In the genomic region with DNA sequence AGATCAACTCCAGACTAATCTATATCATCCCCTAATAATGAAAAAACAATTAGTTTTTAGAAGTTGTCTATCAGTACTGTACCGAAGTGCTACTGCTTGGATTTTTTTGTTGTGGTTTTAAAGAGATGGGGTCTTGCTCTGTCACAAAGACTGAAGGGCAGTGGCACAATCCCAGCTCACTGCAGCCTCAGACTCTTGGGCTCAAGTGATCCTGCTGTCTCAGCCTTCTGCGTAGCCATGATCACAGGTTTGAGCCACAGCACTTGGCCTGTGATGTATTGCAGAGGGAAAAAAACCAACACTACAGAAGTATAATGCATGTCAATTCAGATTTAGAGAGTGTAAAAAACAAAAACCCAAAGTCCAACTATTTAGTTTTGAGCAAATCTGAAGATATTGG, we compare ENCODE assay signal across 28 cellular contexts.
"Had no signal": no experiment of that assay in that cellular context is flagged by ENCODE, and none has a peak within 500 bp of the region (broad histone marks: within the 10 kb centered on the region; RNA-seq: fewer than 3 reads in every experiment).

No MANE protein-coding gene starts in this region.

- H3K4me3 Mint-ChIP-seq: activated CD4-positive, alpha-beta memory T cell treated with anti-CD3 and anti-CD28 coated beads, Interleukin-2, amount 10 ng/mL, durations not matched to agents 7 days and 5 days; activated CD4-positive, alpha-beta T cell treated with anti-CD3 and anti-CD28 coated beads, Interleukin-2, amount 10 ng/mL, durations not matched to agents 7 days and 5 days; activated naive CD4-positive, alpha-beta T cell treated with anti-CD3 and anti-CD28 coated beads, Interleukin-2, amount 10 ng/mL, durations not matched to agents 7 days and 5 days; activated naive CD8-positive, alpha-beta T cell treated with anti-CD3 and anti-CD28 coated beads, Interleukin-2, amount 10 ng/mL, durations not matched to agents 7 days and 5 days; activated T-cell treated with anti-CD3 and anti-CD28 coated beads, Interleukin-2, amount 50 U/mL, for 24 hours; activated T-cell treated with anti-CD3 and anti-CD28 coated beads, Interleukin-2, amount 50 U/mL, for 72 hours; brain had no signal

- H3K27me3 ChIP-seq: ascending aorta, breast epithelium, cardiac muscle cell, colonic mucosa, esophagus squamous epithelium, gastroesophageal sphincter, heart right ventricle had no signal

- H3K36me3 Mint-ChIP-seq: activated naive CD4-positive, alpha-beta T cell treated with anti-CD3 and anti-CD28 coated beads, Interleukin-2, amount 10 ng/mL, durations not matched to agents 7 days and 5 days; activated naive CD4-positive, alpha-beta T cell treated with anti-CD3 and anti-CD28 coated beads, Interleukin-2, amount 50 U/mL, for 72 hours; activated naive CD8-positive, alpha-beta T cell treated with anti-CD3 and anti-CD28 coated beads, Interleukin-2, amount 10 ng/mL, durations not matched to agents 7 days and 5 days had no signal

- H3K27me3 Mint-ChIP-seq: activated CD4-positive, alpha-beta memory T cell treated with anti-CD3 and anti-CD28 coated beads, Interleukin-2, amount 10 ng/mL, durations not matched to agents 7 days and 5 days; activated CD4-positive, alpha-beta T cell treated with anti-CD3 and anti-CD28 coated beads, Interleukin-2, amount 10 ng/mL, durations not matched to agents 7 days and 5 days; activated naive CD4-positive, alpha-beta T cell treated with anti-CD3 and anti-CD28 coated beads, Interleukin-2, amount 10 ng/mL, durations not matched to agents 7 days and 5 days; activated naive CD8-positive, alpha-beta T cell treated with anti-CD3 and anti-CD28 coated beads, Interleukin-2, amount 10 ng/mL, durations not matched to agents 7 days and 5 days; activated T-cell treated with anti-CD3 and anti-CD28 coated beads, Interleukin-2, amount 50 U/mL, for 24 hours; brain had no signal

- H3K36me3 ChIP-seq: ascending aorta, breast epithelium, cardiac muscle cell, colonic mucosa, esophagus squamous epithelium, gastroesophageal sphincter, heart right ventricle had no signal

- H3K4me3 ChIP-seq: ascending aorta, breast epithelium, cardiac muscle cell, colonic mucosa, esophagus squamous epithelium, gastroesophageal sphincter, heart right ventricle had no signal

- H3K4me1 Mint-ChIP-seq: activated CD4-positive, alpha-beta memory T cell treated with anti-CD3 and anti-CD28 coated beads, Interleukin-2, amount 10 ng/mL, durations not matched to agents 7 days and 5 days; activated CD4-positive, alpha-beta T cell treated with anti-CD3 and anti-CD28 coated beads, Interleukin-2, amount 10 ng/mL, durations not matched to agents 7 days and 5 days; activated naive CD4-positive, alpha-beta T cell treated with anti-CD3 and anti-CD28 coated beads, Interleukin-2, amount 10 ng/mL, durations not matched to agents 7 days and 5 days; activated naive CD8-positive, alpha-beta T cell treated with anti-CD3 and anti-CD28 coated beads, Interleukin-2, amount 10 ng/mL, durations not matched to agents 7 days and 5 days; brain had no signal

- H3K27ac ChIP-seq: ascending aorta, breast epithelium, cardiac muscle cell, colonic mucosa, epithelial cell of prostate, esophagus squamous epithelium, gastroesophageal sphincter, heart right ventricle had no signal

- DNase-seq: activated CD4-positive, alpha-beta memory T cell treated with anti-CD3 and anti-CD28 coated beads, Interleukin-2, amount 10 ng/mL, durations not matched to agents 7 days and 5 days; activated CD4-positive, alpha-beta T cell treated with anti-CD3 and anti-CD28 coated beads for 1 hour; activated CD4-positive, alpha-beta T cell treated with anti-CD3 and anti-CD28 coated beads for 4 hours; activated CD4-positive, alpha-beta T cell treated with anti-CD3 and anti-CD28 coated beads, Interleukin-2, amount 10 ng/mL, durations not matched to agents 7 days and 5 days; activated CD4-positive, alpha-beta T cell treated with anti-CD3 and anti-CD28 coated beads, Interleukin-2, amount 50 U/mL, for 4 hours; activated CD8-positive, alpha-beta memory T cell treated with anti-CD3 and anti-CD28 coated beads, Interleukin-2, amount 50 U/mL, for 48 hours; activated gamma-delta T cell; activated naive CD4-positive, alpha-beta T cell; activated naive CD4-positive, alpha-beta T cell treated with anti-CD3 and anti-CD28 coated beads, Interleukin-2, amount 10 ng/mL, durations not matched to agents 7 days and 5 days; activated naive CD8-positive, alpha-beta T cell treated with anti-CD3 and anti-CD28 coated beads, Interleukin-2, amount 10 ng/mL, durations not matched to agents 7 days and 5 days; activated T-cell treated with anti-CD3 and anti-CD28 coated beads for 4 hours; activated T-cell treated with anti-CD3 and anti-CD28 coated beads, Interleukin-2, amount 50 U/mL, for 24 hours; activated T-cell treated with anti-CD3 and anti-CD28 coated beads, Interleukin-2, amount 50 U/mL, for 72 hours; central memory CD4-positive, alpha-beta T cell; cerebellar nuclear complex; colonic mucosa; effector CD8-positive, alpha-beta T cell; esophagus squamous epithelium; foreskin melanocyte; heart right ventricle; T-helper 2 cell had no signal

- ATAC-seq: activated naive CD4-positive, alpha-beta T cell treated with anti-CD3 and anti-CD28 coated beads, Interleukin-2, amount 50 U/mL, for 72 hours; activated T-cell treated with anti-CD3 and anti-CD28 coated beads, Interleukin-2, amount 50 U/mL, for 72 hours; gastroesophageal sphincter; heart right ventricle had no signal

- H3K4me1 ChIP-seq: ascending aorta, breast epithelium, colonic mucosa, esophagus squamous epithelium, gastroesophageal sphincter, heart right ventricle had no signal

- H3K9me3 Mint-ChIP-seq: activated CD4-positive, alpha-beta T cell treated with anti-CD3 and anti-CD28 coated beads, Interleukin-2, amount 10 ng/mL, durations not matched to agents 7 days and 5 days; activated naive CD4-positive, alpha-beta T cell treated with anti-CD3 and anti-CD28 coated beads, Interleukin-2, amount 10 ng/mL, durations not matched to agents 7 days and 5 days had no signal

- H3K27ac Mint-ChIP-seq: activated CD4-positive, alpha-beta memory T cell treated with anti-CD3 and anti-CD28 coated beads, Interleukin-2, amount 10 ng/mL, durations not matched to agents 7 days and 5 days; activated CD4-positive, alpha-beta T cell treated with anti-CD3 and anti-CD28 coated beads, Interleukin-2, amount 10 ng/mL, durations not matched to agents 7 days and 5 days; activated naive CD4-positive, alpha-beta T cell treated with anti-CD3 and anti-CD28 coated beads, Interleukin-2, amount 10 ng/mL, durations not matched to agents 7 days and 5 days; activated naive CD4-positive, alpha-beta T cell treated with anti-CD3 and anti-CD28 coated beads, Interleukin-2, amount 50 U/mL, for 72 hours; activated naive CD8-positive, alpha-beta T cell treated with anti-CD3 and anti-CD28 coated beads, Interleukin-2, amount 10 ng/mL, durations not matched to agents 7 days and 5 days; activated T-cell treated with anti-CD3 and anti-CD28 coated beads, Interleukin-2, amount 50 U/mL, for 24 hours; activated T-cell treated with anti-CD3 and anti-CD28 coated beads, Interleukin-2, amount 50 U/mL, for 72 hours; brain had no signal
